ENCODE assay signal across 15 cellular contexts in the genomic region with DNA sequence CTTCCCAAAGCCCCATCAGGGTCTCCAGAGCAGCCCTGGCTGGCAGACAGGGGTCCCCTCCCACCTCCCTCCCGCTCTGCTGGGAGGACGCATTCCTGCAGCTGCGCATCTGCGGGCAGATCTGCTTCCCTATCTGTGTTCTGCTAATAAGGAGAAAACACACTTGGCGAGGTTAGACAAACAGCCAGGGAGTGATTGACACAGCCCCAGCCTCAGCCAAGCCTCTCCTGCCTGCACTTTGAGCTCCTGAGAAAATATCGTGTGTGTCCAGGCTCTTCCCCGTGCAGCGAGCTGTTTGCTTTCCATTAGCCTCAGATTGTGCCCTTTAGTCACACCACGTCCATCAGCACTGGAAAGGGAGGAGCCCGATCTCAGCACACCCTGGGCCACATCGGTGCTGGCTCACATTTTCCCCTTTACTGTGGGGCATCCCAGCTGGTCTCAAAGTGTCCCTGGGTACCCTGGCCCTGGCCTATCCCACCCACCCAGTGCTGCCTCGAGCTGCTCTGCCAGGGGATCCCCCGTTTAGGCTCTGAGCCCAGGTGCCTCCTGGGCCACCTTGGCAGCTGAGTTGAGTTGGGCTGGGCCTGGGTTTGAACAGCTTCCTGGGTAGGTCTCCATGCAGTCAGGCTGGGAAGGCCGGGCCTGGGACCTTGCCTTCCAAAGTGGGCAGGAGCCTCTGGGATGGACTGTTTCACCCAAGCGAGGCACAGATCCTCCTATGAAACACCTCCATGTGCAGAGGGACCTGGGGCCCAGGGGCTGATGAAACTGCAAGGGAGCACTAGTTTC.
DNase-seq lines count a peak whose midpoint lies in the region; ATAC-seq, FAIRE-seq and TF ChIP-seq lines count a peak whose summit lies in the region.
"Had no signal": no experiment of that assay in that cellular context is flagged by ENCODE, and none has a peak within 500 bp of the region (broad histone marks: within the 10 kb centered on the region; RNA-seq: fewer than 3 reads in every experiment).

No MANE protein-coding gene starts in this region.

- POLR2A ChIA-PET in HepG2 (lab: Yijun Ruan, JAX): no interaction called here

- CTCF ChIA-PET in activated naive CD4-positive, alpha-beta T cell treated with anti-CD3 and anti-CD28 coated beads, Interleukin-2, amount 10 ng/mL, durations not matched to agents 7 days and 5 days (lab: Charles Lee): no interaction called here
- CTCF ChIA-PET in HepG2 (lab: Yijun Ruan, JAX; ENCODE audit: low intra/inter-chr PET ratio, low total read pairs): no interaction called here

- ATAC-seq in HepG2 (peak; percentile 94), HG03469 (IDR thresholded peaks at IDR 0.05; ENCODE audit: unreplicated experiment) (no peak), gastroesophageal sphincter (no peak)
- ATAC-seq: activated T-helper 17 cell treated with anti-CD3 and anti-CD28 coated beads, Interleukin-2, amount 50 U/mL, for 72 hours; Panc1 had no signal

- no peaks in the 10 kb centered on the region for H4K20me1 ChIP-seq in HepG2 (ENCODE audit: insufficient read depth, low read length)

- 25% methylated on average over 4 of the region's 15 CpGs for WGBS in HepG2 (ENCODE audit: low lambda C conversion rate)
- whole genome bisulfite sequencing in thyroid gland, 2 donors: 39 to 59% methylated on average over 11 to 14 of the region's 15 CpGs
- WGBS in gastroesophageal sphincter (ENCODE audit: low coverage in 1 of 2), 2 donors: 30 to 35% methylated on average over 4 to 6 of the region's 15 CpGs

- peak; percentile 3 for DNase-seq in activated naive CD4-positive, alpha-beta T cell treated with anti-CD3 and anti-CD28 coated beads, Interleukin-2, amount 10 ng/mL, durations not matched to agents 7 days and 5 days
- DNase-seq in activated naive CD4-positive, alpha-beta T cell treated with Interleukin-2 at 50 U/mL for 16 hours: no peak
- DNase-seq in NCI-H748 (lab: John Stamatoyannopoulos, UW; ENCODE audit: unreplicated experiment) (peak; percentile 82), HepG2 (ENCODE audit: low spot score) (peak; percentile 93), type B pancreatic cell (ENCODE audit: extremely low spot score, unreplicated experiment) (peak; percentile 60), thyroid gland (no peak)
- DNase-seq: activated CD4-positive, alpha-beta T cell treated with anti-CD3 and anti-CD28 coated beads for 48 hours; DMS79 treated with DMSO at 0.1 percent for 48 hours; testis had no signal

- no peak overlapping the region for H3K4me3 Mint-ChIP-seq in activated naive CD4-positive, alpha-beta T cell treated with anti-CD3 and anti-CD28 coated beads, Interleukin-2, amount 10 ng/mL, durations not matched to agents 7 days and 5 days
- H3K4me3 Mint-ChIP-seq in type B pancreatic cell: no peak overlapping the region
- H3K4me3 Mint-ChIP-seq: activated T-helper 17 cell treated with anti-CD3 and anti-CD28 coated beads, Interleukin-2, amount 50 U/mL, for 72 hours; T-helper 2 cell treated with Interferon-gamma antibody and Interleukin-4, amounts not matched to agents 5 μg/mL and 100 μg/mL, for 36 hours had no signal

- TF ChIP-seq RAD21 in HepG2 (CRISPR knock-in tag; IDR thresholded peaks at IDR 0.05): no peak

- TF ChIP-seq CTCF in HepG2 (CRISPR knock-in tag; IDR thresholded peaks at IDR 0.05) (0 out of 2 replicates have a peak, but pooled peaks have one; percentile 3), type B pancreatic cell (conservative IDR thresholded peaks at IDR 0.05) (no peak), thyroid gland (IDR thresholded peaks at IDR 0.05) (no peak), gastroesophageal sphincter (IDR thresholded peaks at IDR 0.05) (no peak)

- peaks cover 14% of the 10 kb centered on the region for H3K9me3 Mint-ChIP-seq in activated naive CD4-positive, alpha-beta T cell treated with anti-CD3 and anti-CD28 coated beads, Interleukin-2, amount 10 ng/mL, durations not matched to agents 7 days and 5 days
- H3K9me3 Mint-ChIP-seq in type B pancreatic cell: peaks cover 5% of the 10 kb centered on the region

- H3K9me3 ChIP-seq in HepG2 (ENCODE audit: low read length) (peaks cover 19% of the 10 kb centered on the region), thyroid gland (no peaks in the 10 kb centered on the region), gastroesophageal sphincter (peaks cover 0 to 24% (median 0%) of the 10 kb centered on the region in 3 donors)
- H3K9me3 ChIP-seq: ascending aorta, testis had no signal

- H3K9ac ChIP-seq in HepG2 (ENCODE audit: insufficient read depth, low read depth, low read length): no peak overlapping the region

- no TSS peak for BruUV-seq in HepG2 (replicated peaks; lab: Mats Ljungman, UMichigan)

- H3K4me2 ChIP-seq in HepG2 (ENCODE audit: low read depth, low read length): peak overlapping the region; percentile 62

- no peaks in the 10 kb centered on the region for H3K36me3 ChIP-seq in HepG2 (replicated peaks in 1 of 2; ENCODE audit: control insufficient read depth in 1 of 2, insufficient read depth in 2 of 2, low read length in 2 of 2)
- H3K36me3 ChIP-seq in thyroid gland: no peaks in the 10 kb centered on the region
- H3K36me3 ChIP-seq in gastroesophageal sphincter: no peaks in the 10 kb centered on the region
- H3K36me3 ChIP-seq: ascending aorta had no signal

- intact Hi-C loops in HepG2 (cut with micrococcal nuclease; ENCODE audit: unreplicated experiment): no loop called here
- intact Hi-C loops in thyroid gland (cut with DNase I): no loop called here

- no peak overlapping the region for H2AFZ ChIP-seq in HepG2 (ENCODE audit: low read length)

- H3K27me3 ChIP-seq in HepG2 (ENCODE audit: control insufficient read depth in 1 of 2, insufficient read depth in 2 of 2, low read length in 2 of 2) (peaks cover 0 to 2% of the 10 kb centered on the region in 2 experiments; a peak in 2 of 5 replicates), thyroid gland (no peaks in the 10 kb centered on the region), gastroesophageal sphincter (no peaks in the 10 kb centered on the region)
- H3K27me3 ChIP-seq: ascending aorta, testis had no signal

- 0 out of 4 replicates have a peak, but pooled peaks of 1 of the 2 experiments have one; percentile 14 for TF ChIP-seq POLR2A in HepG2 (IDR thresholded peaks at IDR 0.05; ENCODE audit: insufficient read depth in 1 of 2, low read depth in 2 of 2, low read length in 2 of 2)
- TF ChIP-seq POLR2A in thyroid gland (IDR thresholded peaks at IDR 0.05): no peak
- no peak for TF ChIP-seq POLR2A in gastroesophageal sphincter (IDR thresholded peaks at IDR 0.05)

- TF ChIP-seq EP300 in HepG2 (IDR thresholded peaks at IDR 0.05; ENCODE audit: low read depth in 2 of 2, low read length in 2 of 2) (peak in 1 of 2 experiments; percentile 22; a peak in 1 of 4 replicates), HepG2 (CRISPR knock-in tag; IDR thresholded peaks at IDR 0.05; ENCODE audit: borderline replicate concordance) (no peak), gastroesophageal sphincter (IDR thresholded peaks at IDR 0.05) (no peak)

- no peak overlapping the region for H3K27ac Mint-ChIP-seq in activated naive CD4-positive, alpha-beta T cell treated with anti-CD3 and anti-CD28 coated beads, Interleukin-2, amount 10 ng/mL, durations not matched to agents 7 days and 5 days
- H3K27ac Mint-ChIP-seq in type B pancreatic cell: no peak overlapping the region
- H3K27ac Mint-ChIP-seq: activated T-helper 17 cell treated with anti-CD3 and anti-CD28 coated beads, Interleukin-2, amount 50 U/mL, for 72 hours; T-helper 2 cell treated with Interferon-gamma antibody and Interleukin-4, amounts not matched to agents 5 μg/mL and 100 μg/mL, for 36 hours had no signal

- peaks cover 3% of the 10 kb centered on the region for H3K36me3 Mint-ChIP-seq in activated naive CD4-positive, alpha-beta T cell treated with anti-CD3 and anti-CD28 coated beads, Interleukin-2, amount 10 ng/mL, durations not matched to agents 7 days and 5 days
- no peaks in the 10 kb centered on the region for H3K36me3 Mint-ChIP-seq in type B pancreatic cell

- H3K79me2 ChIP-seq in HepG2 (ENCODE audit: insufficient read depth, low read length): no peaks in the 10 kb centered on the region

- H3K4me1 Mint-ChIP-seq in activated naive CD4-positive, alpha-beta T cell treated with anti-CD3 and anti-CD28 coated beads, Interleukin-2, amount 10 ng/mL, durations not matched to agents 7 days and 5 days: peaks cover 22% of the 10 kb centered on the region
- peaks cover 16% of the 10 kb centered on the region for H3K4me1 Mint-ChIP-seq in type B pancreatic cell (ENCODE audit: unreplicated experiment)

- H3K27ac ChIP-seq in HepG2 (ENCODE audit: extremely low read length, insufficient read depth, low read length) (peak overlapping the region; percentile 56), thyroid gland (no peak overlapping the region), gastroesophageal sphincter (no peak overlapping the region)
- H3K27ac ChIP-seq: ascending aorta, testis had no signal

- H3K4me3 ChIP-seq in HepG2 (replicated peaks in 1 of 3; ENCODE audit: insufficient read depth in 1 of 3, low read depth in 2 of 3, low read length in 3 of 3): peak overlapping the region in 2 of 3 experiments; percentile 4 to 57; a peak in 1 of 6 replicates
- no peak overlapping the region for H3K4me3 ChIP-seq in thyroid gland (replicated peaks in 1 of 3)
- no peak overlapping the region for H3K4me3 ChIP-seq in gastroesophageal sphincter
- H3K4me3 ChIP-seq: ascending aorta, testis had no signal

- FAIRE-seq in HepG2 (lab: Jason Lieb, UNC): peak; percentile 98

- in situ Hi-C loops in HepG2 (cut with HindIII; ENCODE audit: extremely low pct_ligation_motif_present, low pct_unique_long_range_greater_than_20kb): no loop called here

- H3K4me1 ChIP-seq in HepG2 (ENCODE audit: insufficient read depth, low read length) (peaks cover 38% of the 10 kb centered on the region), thyroid gland (no peaks in the 10 kb centered on the region), gastroesophageal sphincter (no peaks in the 10 kb centered on the region)
- H3K4me1 ChIP-seq: ascending aorta, testis had no signal

- H3K27me3 Mint-ChIP-seq in activated naive CD4-positive, alpha-beta T cell treated with anti-CD3 and anti-CD28 coated beads, Interleukin-2, amount 10 ng/mL, durations not matched to agents 7 days and 5 days: peaks cover 3% of the 10 kb centered on the region
- H3K27me3 Mint-ChIP-seq in type B pancreatic cell: no peaks in the 10 kb centered on the region
- H3K27me3 Mint-ChIP-seq: activated T-helper 17 cell treated with anti-CD3 and anti-CD28 coated beads, Interleukin-2, amount 50 U/mL, for 72 hours had no signal

TF ChIP-seq in HepG2, 621 proteins besides CTCF, POLR2A, EP300 and RAD21 (continues in another document):
- TF ChIP-seq, protein P1, sequence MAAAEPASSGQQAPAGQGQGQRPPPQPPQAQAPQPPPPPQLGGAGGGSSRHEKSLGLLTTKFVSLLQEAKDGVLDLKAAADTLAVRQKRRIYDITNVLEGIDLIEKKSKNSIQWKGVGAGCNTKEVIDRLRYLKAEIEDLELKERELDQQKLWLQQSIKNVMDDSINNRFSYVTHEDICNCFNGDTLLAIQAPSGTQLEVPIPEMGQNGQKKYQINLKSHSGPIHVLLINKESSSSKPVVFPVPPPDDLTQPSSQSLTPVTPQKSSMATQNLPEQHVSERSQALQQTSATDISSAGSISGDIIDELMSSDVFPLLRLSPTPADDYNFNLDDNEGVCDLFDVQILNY (CRISPR knock-in tag; conservative IDR thresholded peaks at IDR 0.05): no peak

Comparison
In these comparisons a context has a peak if more than half of its experiments do, and no peak if none do; other contexts are left out.
1. DNase-seq: peak in activated naive CD4-positive, alpha-beta T cell treated with anti-CD3 and anti-CD28 coated beads, Interleukin-2, amount 10 ng/mL, durations not matched to agents 7 days and 5 days (single experiment), NCI-H748 (single experiment), HepG2 (single experiment) and type B pancreatic cell (single experiment); none in activated naive CD4-positive, alpha-beta T cell treated with Interleukin-2 at 50 U/mL for 16 hours (single experiment) and thyroid gland (0 of 2).
2. H3K4me3 ChIP-seq: peak in HepG2 (2 of 3); none in thyroid gland (0 of 3) and gastroesophageal sphincter (0 of 2).